ENCODE assay signal across 22 cellular contexts in the genomic region with DNA sequence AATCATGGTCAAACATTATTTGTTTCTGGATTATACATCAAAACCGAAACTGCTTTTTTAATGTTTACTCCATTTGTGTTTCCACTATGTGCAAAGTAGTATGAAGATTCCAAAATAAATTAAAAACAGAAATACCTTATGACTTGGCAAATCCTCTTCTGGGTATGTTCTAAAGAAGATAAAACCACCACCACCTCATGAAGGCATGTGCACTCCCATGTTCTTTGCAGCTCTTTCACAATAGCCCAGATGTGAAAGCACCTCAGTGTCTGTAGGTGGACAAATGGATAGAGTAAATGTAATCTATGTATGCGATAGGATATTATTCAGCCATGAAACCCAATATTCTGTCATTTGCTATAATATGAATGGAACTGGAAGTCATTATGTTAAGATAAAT.
DNase-seq lines count a peak whose midpoint lies in the region; ATAC-seq and TF ChIP-seq lines count a peak whose summit lies in the region.
"Had no signal": no experiment of that assay in that cellular context is flagged by ENCODE, and none has a peak within 500 bp of the region (broad histone marks: within the 10 kb centered on the region; RNA-seq: fewer than 3 reads in every experiment).

No MANE protein-coding gene starts in this region.

- H3K36me3 ChIP-seq in BLaER1 = no peaks in the 10 kb centered on the region
- no peaks in the 10 kb centered on the region for H3K36me3 ChIP-seq in Loucy (ENCODE audit: insufficient read depth, low read length)

- H3K4me2 ChIP-seq in BLaER1 (peak overlapping the region; percentile 19; the same call in 1 of the 2 replicates), Loucy (ENCODE audit: low read depth, low read length, poor library complexity, severe bottlenecking) (peak overlapping the region; percentile 40)
- H3K4me2 ChIP-seq: A549, PC-9 had no signal

- no peak for TF ChIP-seq CTCF in Loucy (conservative IDR thresholded peaks at IDR 0.05; ENCODE audit: low read length)

- H4K20me1 ChIP-seq in BLaER1 (no peaks in the 10 kb centered on the region), Loucy (ENCODE audit: insufficient read depth, low read length, poor library complexity, severe bottlenecking) (no peaks in the 10 kb centered on the region)

- no peak overlapping the region for H3K4me3 ChIP-seq in BLaER1
- H3K4me3 ChIP-seq in Loucy (ENCODE audit: low read length, poor library complexity, severe bottlenecking) = peak overlapping the region; percentile 10
- H3K4me3 ChIP-seq: A549, PC-9 had no signal

- peaks cover 20% of the 10 kb centered on the region for H3K27me3 Mint-ChIP-seq in activated T-cell treated with anti-CD3 and anti-CD28 coated beads, Interleukin-2, amount 50 U/mL, for 24 hours
- H3K27me3 Mint-ChIP-seq in activated naive CD8-positive, alpha-beta T cell treated with anti-CD3 and anti-CD28 coated beads, Interleukin-2, amount 50 U/mL, for 24 hours = peaks cover 8% of the 10 kb centered on the region

- DNase-seq in activated T-cell treated with anti-CD3 and anti-CD28 coated beads, Interleukin-2, amount 50 U/mL, for 24 hours = no peak
- no peak for DNase-seq in activated T-cell treated with anti-CD3 and anti-CD28 coated beads, Interleukin-2, amount 50 U/mL, for 1 hour
- no peak for DNase-seq in activated naive CD8-positive, alpha-beta T cell treated with anti-CD3 and anti-CD28 coated beads, Interleukin-2, amount 50 U/mL, for 24 hours
- DNase-seq in central memory CD4-positive, alpha-beta T cell = no peak
- no peak for DNase-seq in LoVo (ENCODE audit: low spot score)
- DNase-seq: Calu3; CD4-positive, alpha-beta memory T cell; GF-D8; H9; IMR-90; Karpas-422; MM.1S; NCI-H1092 treated with DMSO at 0.1 percent for 48 hours; NCI-H146; NCI-H2029 treated with DMSO at 0.1 percent for 48 hours; NCI-H2171; NCI-H526; PC-9 had no signal

- H3K9me3 Mint-ChIP-seq in activated T-cell treated with anti-CD3 and anti-CD28 coated beads, Interleukin-2, amount 50 U/mL, for 24 hours = no peaks in the 10 kb centered on the region
- H3K9me3 Mint-ChIP-seq in activated naive CD8-positive, alpha-beta T cell treated with anti-CD3 and anti-CD28 coated beads, Interleukin-2, amount 50 U/mL, for 24 hours = no peaks in the 10 kb centered on the region

- no peaks in the 10 kb centered on the region for H3F3A ChIP-seq in Loucy (ENCODE audit: low read depth)

- no peak overlapping the region for H3K27ac ChIP-seq in BLaER1
- H3K27ac ChIP-seq: A549, PC-9, RWPE1 had no signal

- no peaks in the 10 kb centered on the region for H3K9me2 ChIP-seq in Loucy (replicated peaks; ENCODE audit: low read depth, low read length)

- peaks cover 45% of the 10 kb centered on the region for H3K4me1 Mint-ChIP-seq in activated T-cell treated with anti-CD3 and anti-CD28 coated beads, Interleukin-2, amount 50 U/mL, for 24 hours (ENCODE audit: low read depth)
- peaks cover 18% of the 10 kb centered on the region for H3K4me1 Mint-ChIP-seq in activated naive CD8-positive, alpha-beta T cell treated with anti-CD3 and anti-CD28 coated beads, Interleukin-2, amount 50 U/mL, for 24 hours
- H3K4me1 Mint-ChIP-seq: CD4-positive, alpha-beta memory T cell; H9 had no signal

- H3K36me3 Mint-ChIP-seq in activated T-cell treated with anti-CD3 and anti-CD28 coated beads, Interleukin-2, amount 50 U/mL, for 24 hours (ENCODE audit: low read depth) = no peaks in the 10 kb centered on the region
- no peaks in the 10 kb centered on the region for H3K36me3 Mint-ChIP-seq in activated naive CD8-positive, alpha-beta T cell treated with anti-CD3 and anti-CD28 coated beads, Interleukin-2, amount 50 U/mL, for 24 hours (ENCODE audit: low read depth)
- H3K36me3 Mint-ChIP-seq: CD4-positive, alpha-beta memory T cell had no signal

- peaks cover 10% of the 10 kb centered on the region for H3K4me1 ChIP-seq in BLaER1
- H3K4me1 ChIP-seq in Loucy (ENCODE audit: insufficient read depth, low read length, poor library complexity, severe bottlenecking) = peaks cover 43% of the 10 kb centered on the region
- H3K4me1 ChIP-seq: A549 had no signal

- H3K9me3 ChIP-seq in BLaER1 = no peaks in the 10 kb centered on the region
- H3K9me3 ChIP-seq in Loucy (ENCODE audit: insufficient read depth, low read depth, low read length) = no peaks in the 10 kb centered on the region
- H3K9me3 ChIP-seq: A549 had no signal

- H3K27me3 ChIP-seq in BLaER1 = no peaks in the 10 kb centered on the region
- no peaks in the 10 kb centered on the region for H3K27me3 ChIP-seq in Loucy (ENCODE audit: insufficient read depth, low read length, poor library complexity, severe bottlenecking)

- H3K27ac Mint-ChIP-seq in activated T-cell treated with anti-CD3 and anti-CD28 coated beads, Interleukin-2, amount 50 U/mL, for 24 hours = peak overlapping the region; percentile 89
- peak overlapping the region; percentile 9 for H3K27ac Mint-ChIP-seq in activated naive CD8-positive, alpha-beta T cell treated with anti-CD3 and anti-CD28 coated beads, Interleukin-2, amount 50 U/mL, for 24 hours
- H3K27ac Mint-ChIP-seq: CD4-positive, alpha-beta memory T cell; H9 had no signal

- no peak overlapping the region for H3K9ac ChIP-seq in BLaER1
- peak overlapping the region; percentile 36 for H3K9ac ChIP-seq in Loucy (ENCODE audit: low read depth, low read length, poor library complexity, severe bottlenecking)

- ATAC-seq in activated naive CD8-positive, alpha-beta T cell treated with anti-CD3 and anti-CD28 coated beads, Interleukin-2, amount 50 U/mL, for 24 hours = no peak
- ATAC-seq: A549 had no signal

- no peaks in the 10 kb centered on the region for H3K79me2 ChIP-seq in Loucy (ENCODE audit: insufficient read depth, low read length)

- H2AFZ ChIP-seq in Loucy (ENCODE audit: low read length) = no peak overlapping the region
- H2AFZ ChIP-seq: PC-9 had no signal

- no peak overlapping the region for H3K4me3 Mint-ChIP-seq in activated T-cell treated with anti-CD3 and anti-CD28 coated beads, Interleukin-2, amount 50 U/mL, for 24 hours
- no peak overlapping the region for H3K4me3 Mint-ChIP-seq in activated naive CD8-positive, alpha-beta T cell treated with anti-CD3 and anti-CD28 coated beads, Interleukin-2, amount 50 U/mL, for 24 hours
- H3K4me3 Mint-ChIP-seq: CD4-positive, alpha-beta memory T cell; H9 had no signal
